Comparison of ENCODE assay signal across 1 cellular context in genomic region chr9:96187108-96187695, GRCh38.
TF ChIP-seq lines count a peak whose summit lies in the region.

No MANE protein-coding gene starts in this region.

TF ChIP-seq in GM23338, 12 proteins besides CTCF, POLR2A, EP300 and RAD21 (continued from another document):
- TF ChIP-seq, protein P1, sequence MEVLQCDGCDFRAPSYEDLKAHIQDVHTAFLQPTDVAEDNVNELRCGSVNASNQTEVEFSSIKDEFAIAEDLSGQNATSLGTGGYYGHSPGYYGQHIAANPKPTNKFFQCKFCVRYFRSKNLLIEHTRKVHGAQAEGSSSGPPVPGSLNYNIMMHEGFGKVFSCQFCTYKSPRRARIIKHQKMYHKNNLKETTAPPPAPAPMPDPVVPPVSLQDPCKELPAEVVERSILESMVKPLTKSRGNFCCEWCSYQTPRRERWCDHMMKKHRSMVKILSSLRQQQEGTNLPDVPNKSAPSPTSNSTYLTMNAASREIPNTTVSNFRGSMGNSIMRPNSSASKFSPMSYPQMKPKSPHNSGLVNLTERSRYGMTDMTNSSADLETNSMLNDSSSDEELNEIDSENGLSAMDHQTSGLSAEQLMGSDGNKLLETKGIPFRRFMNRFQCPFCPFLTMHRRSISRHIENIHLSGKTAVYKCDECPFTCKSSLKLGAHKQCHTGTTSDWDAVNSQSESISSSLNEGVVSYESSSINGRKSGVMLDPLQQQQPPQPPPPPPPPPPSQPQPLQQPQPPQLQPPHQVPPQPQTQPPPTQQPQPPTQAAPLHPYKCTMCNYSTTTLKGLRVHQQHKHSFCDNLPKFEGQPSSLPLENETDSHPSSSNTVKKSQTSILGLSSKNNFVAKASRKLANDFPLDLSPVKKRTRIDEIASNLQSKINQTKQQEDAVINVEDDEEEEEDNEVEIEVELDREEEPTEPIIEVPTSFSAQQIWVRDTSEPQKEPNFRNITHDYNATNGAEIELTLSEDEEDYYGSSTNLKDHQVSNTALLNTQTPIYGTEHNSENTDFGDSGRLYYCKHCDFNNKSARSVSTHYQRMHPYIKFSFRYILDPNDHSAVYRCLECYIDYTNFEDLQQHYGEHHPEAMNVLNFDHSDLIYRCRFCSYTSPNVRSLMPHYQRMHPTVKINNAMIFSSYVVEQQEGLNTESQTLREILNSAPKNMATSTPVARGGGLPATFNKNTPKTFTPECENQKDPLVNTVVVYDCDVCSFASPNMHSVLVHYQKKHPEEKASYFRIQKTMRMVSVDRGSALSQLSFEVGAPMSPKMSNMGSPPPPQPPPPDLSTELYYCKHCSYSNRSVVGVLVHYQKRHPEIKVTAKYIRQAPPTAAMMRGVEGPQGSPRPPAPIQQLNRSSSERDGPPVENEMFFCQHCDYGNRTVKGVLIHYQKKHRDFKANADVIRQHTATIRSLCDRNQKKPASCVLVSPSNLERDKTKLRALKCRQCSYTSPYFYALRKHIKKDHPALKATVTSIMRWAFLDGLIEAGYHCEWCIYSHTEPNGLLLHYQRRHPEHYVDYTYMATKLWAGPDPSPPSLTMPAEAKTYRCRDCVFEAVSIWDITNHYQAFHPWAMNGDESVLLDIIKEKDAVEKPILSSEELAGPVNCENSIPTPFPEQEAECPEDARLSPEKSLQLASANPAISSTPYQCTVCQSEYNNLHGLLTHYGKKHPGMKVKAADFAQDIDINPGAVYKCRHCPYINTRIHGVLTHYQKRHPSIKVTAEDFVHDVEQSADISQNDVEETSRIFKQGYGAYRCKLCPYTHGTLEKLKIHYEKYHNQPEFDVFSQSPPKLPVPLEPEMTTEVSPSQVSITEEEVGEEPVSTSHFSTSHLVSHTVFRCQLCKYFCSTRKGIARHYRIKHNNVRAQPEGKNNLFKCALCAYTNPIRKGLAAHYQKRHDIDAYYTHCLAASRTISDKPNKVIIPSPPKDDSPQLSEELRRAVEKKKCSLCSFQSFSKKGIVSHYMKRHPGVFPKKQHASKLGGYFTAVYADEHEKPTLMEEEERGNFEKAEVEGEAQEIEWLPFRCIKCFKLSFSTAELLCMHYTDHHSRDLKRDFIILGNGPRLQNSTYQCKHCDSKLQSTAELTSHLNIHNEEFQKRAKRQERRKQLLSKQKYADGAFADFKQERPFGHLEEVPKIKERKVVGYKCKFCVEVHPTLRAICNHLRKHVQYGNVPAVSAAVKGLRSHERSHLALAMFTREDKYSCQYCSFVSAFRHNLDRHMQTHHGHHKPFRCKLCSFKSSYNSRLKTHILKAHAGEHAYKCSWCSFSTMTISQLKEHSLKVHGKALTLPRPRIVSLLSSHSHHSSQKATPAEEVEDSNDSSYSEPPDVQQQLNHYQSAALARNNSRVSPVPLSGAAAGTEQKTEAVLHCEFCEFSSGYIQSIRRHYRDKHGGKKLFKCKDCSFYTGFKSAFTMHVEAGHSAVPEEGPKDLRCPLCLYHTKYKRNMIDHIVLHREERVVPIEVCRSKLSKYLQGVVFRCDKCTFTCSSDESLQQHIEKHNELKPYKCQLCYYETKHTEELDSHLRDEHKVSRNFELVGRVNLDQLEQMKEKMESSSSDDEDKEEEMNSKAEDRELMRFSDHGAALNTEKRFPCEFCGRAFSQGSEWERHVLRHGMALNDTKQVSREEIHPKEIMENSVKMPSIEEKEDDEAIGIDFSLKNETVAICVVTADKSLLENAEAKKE (CRISPR knock-in tag; IDR thresholded peaks at IDR 0.05): no peak
